1 cellular context compared by ENCODE assay signal in the genomic region with DNA sequence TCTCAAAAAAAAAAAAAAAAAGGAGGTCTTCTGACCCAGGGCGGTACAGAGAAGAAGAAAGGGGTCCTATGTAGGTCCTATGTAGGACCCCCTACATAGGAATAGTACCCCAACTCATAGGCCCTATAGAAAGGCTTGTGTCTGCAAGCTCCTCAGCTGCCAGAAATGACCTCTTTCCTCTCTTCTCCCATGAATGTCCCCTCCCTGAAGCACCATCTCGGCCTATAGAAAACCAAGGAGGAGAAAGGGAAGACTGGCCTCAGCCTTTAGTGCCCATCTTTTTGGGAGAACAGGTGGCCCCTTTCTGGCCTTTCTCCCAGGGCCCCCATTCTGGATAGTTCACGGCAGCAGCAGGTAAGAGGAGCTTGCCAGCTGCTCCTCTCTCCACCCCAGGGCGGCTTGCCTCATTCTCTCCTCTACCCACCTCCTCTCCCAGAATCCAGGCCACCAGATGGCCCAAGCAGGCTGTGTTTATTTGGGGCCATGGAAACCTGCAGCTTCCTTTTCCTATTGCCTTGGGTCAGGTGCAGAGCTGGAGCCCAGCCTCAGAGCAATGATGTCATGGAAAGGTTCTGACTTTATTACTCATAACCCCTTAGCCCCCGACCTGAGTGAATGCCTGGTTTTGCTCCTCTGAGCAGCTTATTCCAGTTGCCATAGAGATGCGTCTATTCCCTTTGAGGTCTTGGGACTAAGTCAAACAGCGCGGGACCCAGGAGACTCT.
TF ChIP-seq lines count a peak whose summit lies in the region.

No MANE protein-coding gene starts in this region.

TF ChIP-seq in HEK293, 187 proteins besides CTCF, POLR2A, EP300 and RAD21 (continued from another document):
- TF ChIP-seq, protein P1, sequence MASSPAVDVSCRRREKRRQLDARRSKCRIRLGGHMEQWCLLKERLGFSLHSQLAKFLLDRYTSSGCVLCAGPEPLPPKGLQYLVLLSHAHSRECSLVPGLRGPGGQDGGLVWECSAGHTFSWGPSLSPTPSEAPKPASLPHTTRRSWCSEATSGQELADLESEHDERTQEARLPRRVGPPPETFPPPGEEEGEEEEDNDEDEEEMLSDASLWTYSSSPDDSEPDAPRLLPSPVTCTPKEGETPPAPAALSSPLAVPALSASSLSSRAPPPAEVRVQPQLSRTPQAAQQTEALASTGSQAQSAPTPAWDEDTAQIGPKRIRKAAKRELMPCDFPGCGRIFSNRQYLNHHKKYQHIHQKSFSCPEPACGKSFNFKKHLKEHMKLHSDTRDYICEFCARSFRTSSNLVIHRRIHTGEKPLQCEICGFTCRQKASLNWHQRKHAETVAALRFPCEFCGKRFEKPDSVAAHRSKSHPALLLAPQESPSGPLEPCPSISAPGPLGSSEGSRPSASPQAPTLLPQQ (tag by site-specific recombination; IDR thresholded peaks at IDR 0.05) = no peak
- TF ChIP-seq TCF7L2 (IDR thresholded peaks at IDR 0.05; ENCODE audit: borderline replicate concordance, low read depth, low read length) (no peak), ZNF157 (tag by site-specific recombination; IDR thresholded peaks at IDR 0.05) (no peak), ZSCAN30 (tag by site-specific recombination; IDR thresholded peaks at IDR 0.05) (no peak), ZNF777 (tag by site-specific recombination; IDR thresholded peaks at IDR 0.05; ENCODE audit: borderline replicate concordance) (no peak), GLI4 (tag by site-specific recombination; IDR thresholded peaks at IDR 0.05) (no peak), ZNF76 (tag by site-specific recombination; IDR thresholded peaks at IDR 0.05; ENCODE audit: borderline replicate concordance, low read depth) (peak; percentile 45; the same call in 1 of the 2 replicates), ZNF768 (tag by site-specific recombination; IDR thresholded peaks at IDR 0.05) (no peak), ZNF510 (tag by site-specific recombination; IDR thresholded peaks at IDR 0.05; ENCODE audit: insufficient replicate concordance) (no peak), ZNF530 (tag by site-specific recombination; IDR thresholded peaks at IDR 0.05; ENCODE audit: low read depth) (no peak), ZNF248 (tag by site-specific recombination; IDR thresholded peaks at IDR 0.05) (no peak), ZNF394 (tag by site-specific recombination; IDR thresholded peaks at IDR 0.05; ENCODE audit: borderline replicate concordance) (peak; percentile 91), ZNF10 (tag by site-specific recombination; IDR thresholded peaks at IDR 0.05) (no peak), ZNF501 (tag by site-specific recombination; IDR thresholded peaks at IDR 0.05) (no peak), ZNF791 (tag by site-specific recombination; IDR thresholded peaks at IDR 0.05) (no peak), ZNF2 (tag by site-specific recombination; IDR thresholded peaks at IDR 0.05) (no peak)
- TF ChIP-seq, protein P2, sequence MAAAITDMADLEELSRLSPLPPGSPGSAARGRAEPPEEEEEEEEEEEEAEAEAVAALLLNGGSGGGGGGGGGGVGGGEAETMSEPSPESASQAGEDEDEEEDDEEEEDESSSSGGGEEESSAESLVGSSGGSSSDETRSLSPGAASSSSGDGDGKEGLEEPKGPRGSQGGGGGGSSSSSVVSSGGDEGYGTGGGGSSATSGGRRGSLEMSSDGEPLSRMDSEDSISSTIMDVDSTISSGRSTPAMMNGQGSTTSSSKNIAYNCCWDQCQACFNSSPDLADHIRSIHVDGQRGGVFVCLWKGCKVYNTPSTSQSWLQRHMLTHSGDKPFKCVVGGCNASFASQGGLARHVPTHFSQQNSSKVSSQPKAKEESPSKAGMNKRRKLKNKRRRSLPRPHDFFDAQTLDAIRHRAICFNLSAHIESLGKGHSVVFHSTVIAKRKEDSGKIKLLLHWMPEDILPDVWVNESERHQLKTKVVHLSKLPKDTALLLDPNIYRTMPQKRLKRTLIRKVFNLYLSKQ (tag by site-specific recombination; IDR thresholded peaks at IDR 0.05; ENCODE audit: borderline replicate concordance) = no peak
- TF ChIP-seq, protein P3, sequence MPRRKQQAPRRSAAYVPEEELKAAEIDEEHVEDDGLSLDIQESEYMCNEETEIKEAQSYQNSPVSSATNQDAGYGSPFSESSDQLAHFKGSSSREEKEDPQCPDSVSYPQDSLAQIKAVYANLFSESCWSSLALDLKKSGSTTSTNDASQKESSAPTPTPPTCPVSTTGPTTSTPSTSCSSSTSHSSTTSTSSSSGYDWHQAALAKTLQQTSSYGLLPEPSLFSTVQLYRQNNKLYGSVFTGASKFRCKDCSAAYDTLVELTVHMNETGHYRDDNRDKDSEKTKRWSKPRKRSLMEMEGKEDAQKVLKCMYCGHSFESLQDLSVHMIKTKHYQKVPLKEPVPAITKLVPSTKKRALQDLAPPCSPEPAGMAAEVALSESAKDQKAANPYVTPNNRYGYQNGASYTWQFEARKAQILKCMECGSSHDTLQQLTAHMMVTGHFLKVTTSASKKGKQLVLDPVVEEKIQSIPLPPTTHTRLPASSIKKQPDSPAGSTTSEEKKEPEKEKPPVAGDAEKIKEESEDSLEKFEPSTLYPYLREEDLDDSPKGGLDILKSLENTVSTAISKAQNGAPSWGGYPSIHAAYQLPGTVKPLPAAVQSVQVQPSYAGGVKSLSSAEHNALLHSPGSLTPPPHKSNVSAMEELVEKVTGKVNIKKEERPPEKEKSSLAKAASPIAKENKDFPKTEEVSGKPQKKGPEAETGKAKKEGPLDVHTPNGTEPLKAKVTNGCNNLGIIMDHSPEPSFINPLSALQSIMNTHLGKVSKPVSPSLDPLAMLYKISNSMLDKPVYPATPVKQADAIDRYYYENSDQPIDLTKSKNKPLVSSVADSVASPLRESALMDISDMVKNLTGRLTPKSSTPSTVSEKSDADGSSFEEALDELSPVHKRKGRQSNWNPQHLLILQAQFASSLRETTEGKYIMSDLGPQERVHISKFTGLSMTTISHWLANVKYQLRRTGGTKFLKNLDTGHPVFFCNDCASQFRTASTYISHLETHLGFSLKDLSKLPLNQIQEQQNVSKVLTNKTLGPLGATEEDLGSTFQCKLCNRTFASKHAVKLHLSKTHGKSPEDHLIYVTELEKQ (tag by site-specific recombination; IDR thresholded peaks at IDR 0.05; ENCODE audit: borderline replicate concordance) = peak; percentile 70; the same call in 1 of the 2 replicates
- TF ChIP-seq, protein P4, sequence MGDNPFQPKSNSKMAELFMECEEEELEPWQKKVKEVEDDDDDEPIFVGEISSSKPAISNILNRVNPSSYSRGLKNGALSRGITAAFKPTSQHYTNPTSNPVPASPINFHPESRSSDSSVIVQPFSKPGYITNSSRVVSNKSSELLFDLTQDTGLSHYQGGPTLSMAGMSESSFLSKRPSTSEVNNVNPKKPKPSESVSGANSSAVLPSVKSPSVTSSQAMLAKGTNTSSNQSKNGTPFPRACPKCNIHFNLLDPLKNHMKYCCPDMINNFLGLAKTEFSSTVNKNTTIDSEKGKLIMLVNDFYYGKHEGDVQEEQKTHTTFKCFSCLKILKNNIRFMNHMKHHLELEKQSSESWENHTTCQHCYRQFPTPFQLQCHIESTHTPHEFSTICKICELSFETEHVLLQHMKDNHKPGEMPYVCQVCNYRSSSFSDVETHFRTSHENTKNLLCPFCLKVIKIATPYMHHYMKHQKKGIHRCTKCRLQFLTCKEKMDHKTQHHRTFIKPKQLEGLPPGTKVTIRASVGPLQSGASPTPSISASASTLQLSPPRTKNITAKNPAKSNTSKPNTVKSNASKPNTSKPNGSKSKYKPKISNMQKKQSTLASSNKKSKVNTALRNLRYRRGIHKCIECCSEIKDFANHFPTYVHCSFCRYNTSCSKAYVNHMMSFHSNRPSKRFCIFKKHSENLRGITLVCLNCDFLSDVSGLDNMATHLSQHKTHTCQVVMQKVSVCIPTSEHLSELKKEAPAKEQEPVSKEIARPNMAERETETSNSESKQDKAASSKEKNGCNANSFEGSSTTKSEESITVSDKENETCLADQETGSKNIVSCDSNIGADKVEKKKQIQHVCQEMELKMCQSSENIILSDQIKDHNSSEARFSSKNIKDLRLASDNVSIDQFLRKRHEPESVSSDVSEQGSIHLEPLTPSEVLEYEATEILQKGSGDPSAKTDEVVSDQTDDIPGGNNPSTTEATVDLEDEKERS (tag by site-specific recombination; IDR thresholded peaks at IDR 0.05) = no peak
- TF ChIP-seq, protein P5, sequence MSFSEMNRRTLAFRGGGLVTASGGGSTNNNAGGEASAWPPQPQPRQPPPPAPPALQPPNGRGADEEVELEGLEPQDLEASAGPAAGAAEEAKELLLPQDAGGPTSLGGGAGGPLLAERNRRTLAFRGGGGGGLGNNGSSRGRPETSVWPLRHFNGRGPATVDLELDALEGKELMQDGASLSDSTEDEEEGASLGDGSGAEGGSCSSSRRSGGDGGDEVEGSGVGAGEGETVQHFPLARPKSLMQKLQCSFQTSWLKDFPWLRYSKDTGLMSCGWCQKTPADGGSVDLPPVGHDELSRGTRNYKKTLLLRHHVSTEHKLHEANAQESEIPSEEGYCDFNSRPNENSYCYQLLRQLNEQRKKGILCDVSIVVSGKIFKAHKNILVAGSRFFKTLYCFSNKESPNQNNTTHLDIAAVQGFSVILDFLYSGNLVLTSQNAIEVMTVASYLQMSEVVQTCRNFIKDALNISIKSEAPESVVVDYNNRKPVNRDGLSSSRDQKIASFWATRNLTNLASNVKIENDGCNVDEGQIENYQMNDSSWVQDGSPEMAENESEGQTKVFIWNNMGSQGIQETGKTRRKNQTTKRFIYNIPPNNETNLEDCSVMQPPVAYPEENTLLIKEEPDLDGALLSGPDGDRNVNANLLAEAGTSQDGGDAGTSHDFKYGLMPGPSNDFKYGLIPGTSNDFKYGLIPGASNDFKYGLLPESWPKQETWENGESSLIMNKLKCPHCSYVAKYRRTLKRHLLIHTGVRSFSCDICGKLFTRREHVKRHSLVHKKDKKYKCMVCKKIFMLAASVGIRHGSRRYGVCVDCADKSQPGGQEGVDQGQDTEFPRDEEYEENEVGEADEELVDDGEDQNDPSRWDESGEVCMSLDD (tag by site-specific recombination; IDR thresholded peaks at IDR 0.05) = no peak
- TF ChIP-seq, protein P6, sequence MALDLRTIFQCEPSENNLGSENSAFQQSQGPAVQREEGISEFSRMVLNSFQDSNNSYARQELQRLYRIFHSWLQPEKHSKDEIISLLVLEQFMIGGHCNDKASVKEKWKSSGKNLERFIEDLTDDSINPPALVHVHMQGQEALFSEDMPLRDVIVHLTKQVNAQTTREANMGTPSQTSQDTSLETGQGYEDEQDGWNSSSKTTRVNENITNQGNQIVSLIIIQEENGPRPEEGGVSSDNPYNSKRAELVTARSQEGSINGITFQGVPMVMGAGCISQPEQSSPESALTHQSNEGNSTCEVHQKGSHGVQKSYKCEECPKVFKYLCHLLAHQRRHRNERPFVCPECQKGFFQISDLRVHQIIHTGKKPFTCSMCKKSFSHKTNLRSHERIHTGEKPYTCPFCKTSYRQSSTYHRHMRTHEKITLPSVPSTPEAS (tag by site-specific recombination; IDR thresholded peaks at IDR 0.05) = no peak
